In genomic region chr1:244970236-244970652, GRCh38 we compare ENCODE assay signal across 8 cellular contexts.
DNase-seq lines count a peak whose midpoint lies in the region; ATAC-seq and TF ChIP-seq lines count a peak whose summit lies in the region.

No MANE protein-coding gene starts in this region.

- H3K9me3 ChIP-seq in neutrophil (no peaks in the 10 kb centered on the region), vagina (no peaks in the 10 kb centered on the region)

- H3K27me3 ChIP-seq in neutrophil (no peaks in the 10 kb centered on the region), vagina (no peaks in the 10 kb centered on the region)

- no peak for TF ChIP-seq CTCF in fibroblast of pulmonary artery (IDR thresholded peaks at IDR 0.05; ENCODE audit: low read length, missing control alignments)
- TF ChIP-seq CTCF in neutrophil (IDR thresholded peaks at IDR 0.05) = no peak
- TF ChIP-seq CTCF in vagina (IDR thresholded peaks at IDR 0.05) = no peak

- DNase-seq in COR-L47 (lab: John Stamatoyannopoulos, UW) = peak; percentile 78
- peak; percentile 81 for DNase-seq in NCI-H774 (lab: John Stamatoyannopoulos, UW)
- peak; percentile 64 for DNase-seq in activated CD8-positive, alpha-beta memory T cell treated with anti-CD3 and anti-CD28 coated beads, Interleukin-2, amount 50 U/mL, for 4 hours
- peak; percentile 74 for DNase-seq in fibroblast of pulmonary artery (ENCODE audit: low read depth)
- DNase-seq in vagina (ENCODE audit: extremely low spot score in 2 of 2) = peak in 1 of 2 donors; percentile 87

- H3K4me1 ChIP-seq in neutrophil (ENCODE audit: control insufficient read depth in 1 of 2, insufficient read depth in 1 of 2, low read depth in 1 of 2, low read length in 1 of 2) (peaks cover 24 to 26% of the 10 kb centered on the region in 2 experiments), vagina (peaks cover 23% of the 10 kb centered on the region)

- H3K4me3 ChIP-seq in fibroblast of pulmonary artery (replicated peaks; ENCODE audit: low read depth, low read length) (peak overlapping the region; percentile 58), neutrophil (ENCODE audit: low read depth in 1 of 2, low read length in 1 of 2) (peak overlapping the region; percentile 80 to 86), vagina (peak overlapping the region; percentile 81 to 83)

- intact Hi-C loops in vagina (cut with DNase I) = loop anchor here (10.0 kb wide), 1 partner anchor 135 kb away; the partner anchor contains the start of gene COX20

- H3K36me3 ChIP-seq in neutrophil = no peaks in the 10 kb centered on the region
- H3K36me3 ChIP-seq in vagina = no peaks in the 10 kb centered on the region

- H3K27ac ChIP-seq in neutrophil (peak overlapping the region; percentile 98), vagina (peak overlapping the region; percentile 99)

- ATAC-seq in GM19467 (IDR thresholded peaks at IDR 0.05; ENCODE audit: unreplicated experiment) = peak; percentile 68
- peak; percentile 34 for ATAC-seq in HG03558 (IDR thresholded peaks at IDR 0.05; ENCODE audit: extremely low read depth, unreplicated experiment)

- TF ChIP-seq POLR2A in vagina (IDR thresholded peaks at IDR 0.05) = peak in 1 of 2 donors; percentile 88
